Comparison of ENCODE assay signal across 8 cellular contexts in the genomic region with DNA sequence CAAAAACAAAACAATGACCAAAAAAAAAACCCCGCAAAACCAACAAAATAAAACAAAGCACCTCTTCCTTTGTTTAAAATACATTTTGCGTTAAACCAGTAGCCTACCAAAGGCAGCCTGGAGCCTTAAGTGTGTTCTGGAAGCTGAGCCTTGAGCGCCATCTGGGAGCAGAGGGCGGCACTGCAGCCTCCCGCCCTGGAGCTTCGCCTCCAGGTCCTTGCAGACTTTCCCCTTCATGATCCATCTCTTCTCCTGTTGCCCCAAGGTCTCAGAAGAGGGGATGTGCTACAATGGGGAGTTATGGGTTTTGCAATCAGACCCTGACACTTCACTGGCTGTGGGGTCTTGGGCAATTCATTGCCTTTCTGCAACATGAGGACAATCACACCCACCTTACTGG.
A peak's percentile ranks its signal among the peaks of the same experiment; 100 is the strongest.
DNase-seq lines count a peak whose midpoint lies in the region; ATAC-seq, FAIRE-seq and TF ChIP-seq lines count a peak whose summit lies in the region.
"Not testable (repeated sequence)": the region's sequence is repeated elsewhere in the genome, so short reads cannot be mapped to it uniquely, and the experiment has no call there.

No MANE protein-coding gene starts in this region.

- not testable (repeated sequence) for H2AFZ ChIP-seq in HepG2 (ENCODE audit: low read length)

- POLR2A ChIA-PET in AG04449 (lab: Yijun Ruan, JAX); activated CD8-positive, alpha-beta T cell treated with anti-CD3 and anti-CD28 coated beads, Interleukin-2, amount 10 ng/mL, durations not matched to agents 7 days and 5 days (lab: Charles Lee); HepG2 (lab: Yijun Ruan, JAX): not testable (repeated sequence)

- peak; percentile 81 for FAIRE-seq in HepG2 (lab: Jason Lieb, UNC)

- H3K9me3 Mint-ChIP-seq in activated CD8-positive, alpha-beta T cell treated with anti-CD3 and anti-CD28 coated beads, Interleukin-2, amount 10 ng/mL, durations not matched to agents 7 days and 5 days (ENCODE audit: insufficient read depth); central memory CD8-positive, alpha-beta T cell: not testable (repeated sequence)

- in situ Hi-C loops in HepG2 (cut with HindIII; ENCODE audit: extremely low pct_ligation_motif_present, low pct_unique_long_range_greater_than_20kb) = not testable (repeated sequence)

- not testable (repeated sequence) for H3K4me1 ChIP-seq in HepG2 (ENCODE audit: insufficient read depth, low read length)

- not testable (repeated sequence) for H3K27me3 Mint-ChIP-seq in activated CD8-positive, alpha-beta T cell treated with anti-CD3 and anti-CD28 coated beads, Interleukin-2, amount 10 ng/mL, durations not matched to agents 7 days and 5 days (ENCODE audit: low read depth); central memory CD8-positive, alpha-beta T cell

- not testable (repeated sequence) for H3K9ac ChIP-seq in HepG2 (ENCODE audit: insufficient read depth, low read depth, low read length)

- not testable (repeated sequence) for TF ChIP-seq EP300 in HepG2 (IDR thresholded peaks at IDR 0.05; ENCODE audit: low read depth in 2 of 2, low read length in 2 of 2); HepG2 (CRISPR knock-in tag; IDR thresholded peaks at IDR 0.05; ENCODE audit: borderline replicate concordance)

- not testable (repeated sequence) for H3K4me2 ChIP-seq in HepG2 (ENCODE audit: low read depth, low read length)

- H3K27ac ChIP-seq in HepG2 (ENCODE audit: extremely low read length, insufficient read depth, low read length) = not testable (repeated sequence)

- not testable (repeated sequence) for H3K27ac Mint-ChIP-seq in activated CD8-positive, alpha-beta T cell treated with anti-CD3 and anti-CD28 coated beads, Interleukin-2, amount 10 ng/mL, durations not matched to agents 7 days and 5 days; central memory CD8-positive, alpha-beta T cell (ENCODE audit: low read depth)

- H3K27me3 ChIP-seq in HepG2 (ENCODE audit: control insufficient read depth in 1 of 2, insufficient read depth in 2 of 2, low read length in 2 of 2) = not testable (repeated sequence)

- TF ChIP-seq CTCF in AG04449 (IDR thresholded peaks at IDR 0.05; ENCODE audit: insufficient read depth, low read length, missing control alignments) (peak; percentile 5), foreskin fibroblast (IDR thresholded peaks at IDR 0.05; ENCODE audit: low read depth, low read length) (peak; percentile 24), HepG2 (CRISPR knock-in tag; IDR thresholded peaks at IDR 0.05) (0 out of 2 replicates have a peak, but pooled peaks have one; percentile 25)

- H4K20me1 ChIP-seq in HepG2 (ENCODE audit: insufficient read depth, low read length) = not testable (repeated sequence)

- intact Hi-C loops in HepG2 (cut with micrococcal nuclease; ENCODE audit: unreplicated experiment); sciatic nerve (cut with DNase I): not testable (repeated sequence)

- not testable (repeated sequence) for H3K9me3 ChIP-seq in HepG2 (ENCODE audit: low read length)

- BruUV-seq in HepG2 (replicated peaks; lab: Mats Ljungman, UMichigan) = not testable (repeated sequence)

- DNase-seq in AG04449 (ENCODE audit: low read depth, low spot score); activated CD8-positive, alpha-beta T cell treated with anti-CD3 and anti-CD28 coated beads, Interleukin-2, amount 10 ng/mL, durations not matched to agents 7 days and 5 days; central memory CD8-positive, alpha-beta T cell (ENCODE audit: low spot score in 2 of 2); foreskin fibroblast; HepG2 (ENCODE audit: low spot score); sciatic nerve (ENCODE audit: low spot score): not testable (repeated sequence)
- DNase-seq in NCI-H774 (lab: John Stamatoyannopoulos, UW) = peak; percentile 7

- not testable (repeated sequence) for H3K4me3 Mint-ChIP-seq in activated CD8-positive, alpha-beta T cell treated with anti-CD3 and anti-CD28 coated beads, Interleukin-2, amount 10 ng/mL, durations not matched to agents 7 days and 5 days; central memory CD8-positive, alpha-beta T cell

- H3K4me1 Mint-ChIP-seq in activated CD8-positive, alpha-beta T cell treated with anti-CD3 and anti-CD28 coated beads, Interleukin-2, amount 10 ng/mL, durations not matched to agents 7 days and 5 days (ENCODE audit: low read depth); central memory CD8-positive, alpha-beta T cell: not testable (repeated sequence)

- CTCF ChIA-PET in AG04449 (lab: Yijun Ruan, JAX); activated CD8-positive, alpha-beta T cell treated with anti-CD3 and anti-CD28 coated beads, Interleukin-2, amount 10 ng/mL, durations not matched to agents 7 days and 5 days (lab: Charles Lee); HepG2 (lab: Yijun Ruan, JAX; ENCODE audit: low intra/inter-chr PET ratio, low total read pairs): not testable (repeated sequence)

- ATAC-seq in GM18498 (IDR thresholded peaks at IDR 0.05; ENCODE audit: unreplicated experiment) = peak; percentile 52
- peak; percentile 60 for ATAC-seq in activated CD8-positive, alpha-beta T cell treated with anti-CD3 and anti-CD28 coated beads, Interleukin-2, amount 10 ng/mL, durations not matched to agents 7 days and 5 days
- ATAC-seq in central memory CD8-positive, alpha-beta T cell (replicated peaks; ENCODE audit: extremely low read depth, poor library complexity, severe bottlenecking) = peak; percentile 58
- peak; percentile 86 for ATAC-seq in HepG2
- ATAC-seq in sciatic nerve = peak; percentile 90

- WGBS in HepG2 (ENCODE audit: low lambda C conversion rate) = 0% methylated on average over 2 of the region's 6 CpGs

- H3K36me3 ChIP-seq in HepG2 (replicated peaks in 1 of 2; ENCODE audit: control insufficient read depth in 1 of 2, insufficient read depth in 2 of 2, low read length in 2 of 2) = not testable (repeated sequence)

- not testable (repeated sequence) for H3K79me2 ChIP-seq in HepG2 (ENCODE audit: insufficient read depth, low read length)

- TF ChIP-seq POLR2A in HepG2 (IDR thresholded peaks at IDR 0.05; ENCODE audit: insufficient read depth in 1 of 2, low read depth in 2 of 2, low read length in 2 of 2) = not testable (repeated sequence)

- H3K36me3 Mint-ChIP-seq in activated CD8-positive, alpha-beta T cell treated with anti-CD3 and anti-CD28 coated beads, Interleukin-2, amount 10 ng/mL, durations not matched to agents 7 days and 5 days (ENCODE audit: low read depth); central memory CD8-positive, alpha-beta T cell (ENCODE audit: insufficient read depth): not testable (repeated sequence)

- not testable (repeated sequence) for H3K4me3 ChIP-seq in AG04449 (ENCODE audit: low read depth, low read length); foreskin fibroblast (ENCODE audit: low read depth in 1 of 2, low read length in 2 of 2); HepG2 (replicated peaks in 1 of 3; ENCODE audit: insufficient read depth in 1 of 3, low read depth in 2 of 3, low read length in 3 of 3)

- not testable (repeated sequence) for TF ChIP-seq RAD21 in HepG2 (CRISPR knock-in tag; IDR thresholded peaks at IDR 0.05)

TF ChIP-seq in HepG2, 621 proteins besides CTCF, POLR2A, EP300 and RAD21:
- TF ChIP-seq STAG1 (CRISPR knock-in tag; IDR thresholded peaks at IDR 0.05) = peak; percentile 44
